ENCODE assay signal across 1 cellular context in the genomic region with DNA sequence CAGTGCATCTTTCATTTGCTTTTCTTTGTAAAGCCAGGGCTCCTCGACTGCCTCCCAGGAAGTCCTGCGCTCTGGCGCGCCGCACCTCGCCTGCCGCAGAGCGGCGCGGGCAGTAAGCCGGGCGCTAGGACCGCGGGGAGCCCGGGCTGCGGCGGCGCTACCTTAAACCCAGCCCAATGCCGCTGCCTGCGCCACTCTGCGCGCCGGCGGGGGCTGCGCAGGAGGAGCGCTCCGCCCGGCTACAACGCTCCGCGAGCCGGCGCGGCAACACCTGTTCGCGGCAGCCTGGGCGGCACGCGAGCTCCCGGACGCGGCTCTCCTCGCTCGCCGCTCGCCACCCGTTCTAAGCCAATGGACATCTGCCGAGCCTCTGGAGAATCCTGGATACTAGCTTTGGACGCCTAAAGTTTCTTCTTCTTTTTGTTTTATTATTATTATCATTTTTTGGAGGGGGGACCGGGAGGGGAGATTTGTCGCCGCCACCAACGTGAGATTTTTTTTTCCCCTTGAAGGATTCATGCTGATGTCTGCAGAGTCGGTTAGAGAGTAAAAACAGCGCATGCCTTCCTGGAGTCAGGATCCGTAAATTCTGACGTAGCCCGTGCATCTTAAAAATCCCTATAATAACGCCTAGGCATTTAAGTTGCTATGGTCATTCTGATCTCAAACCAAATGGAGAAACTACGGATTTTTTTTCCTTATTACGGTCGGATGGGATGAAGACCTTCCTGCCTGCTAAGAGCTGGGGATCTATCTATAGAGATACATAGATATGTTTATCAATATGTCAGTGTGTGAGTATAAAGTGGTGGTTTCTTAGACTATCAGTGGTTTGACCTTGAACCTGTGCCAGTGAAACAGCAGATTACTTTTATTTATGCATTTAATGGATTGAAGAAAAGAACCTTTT.
TF ChIP-seq lines count a peak whose summit lies in the region.

A gene (plus strand): TSS at position 191 of the 910 bp plus-strand sequence. CDS start 840 bp downstream, outside the sequence.

TF ChIP-seq in HepG2, 621 proteins besides CTCF, POLR2A, EP300 and RAD21 (continued from another document and continues in another):
- TF ChIP-seq, protein P1, sequence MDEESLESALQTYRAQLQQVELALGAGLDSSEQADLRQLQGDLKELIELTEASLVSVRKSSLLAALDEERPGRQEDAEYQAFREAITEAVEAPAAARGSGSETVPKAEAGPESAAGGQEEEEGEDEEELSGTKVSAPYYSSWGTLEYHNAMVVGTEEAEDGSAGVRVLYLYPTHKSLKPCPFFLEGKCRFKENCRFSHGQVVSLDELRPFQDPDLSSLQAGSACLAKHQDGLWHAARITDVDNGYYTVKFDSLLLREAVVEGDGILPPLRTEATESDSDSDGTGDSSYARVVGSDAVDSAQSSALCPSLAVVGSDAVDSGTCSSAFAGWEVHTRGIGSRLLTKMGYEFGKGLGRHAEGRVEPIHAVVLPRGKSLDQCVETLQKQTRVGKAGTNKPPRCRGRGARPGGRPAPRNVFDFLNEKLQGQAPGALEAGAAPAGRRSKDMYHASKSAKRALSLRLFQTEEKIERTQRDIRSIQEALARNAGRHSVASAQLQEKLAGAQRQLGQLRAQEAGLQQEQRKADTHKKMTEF (CRISPR knock-in tag; IDR thresholded peaks at IDR 0.05): peak; percentile 29; the same call in 1 of the 2 replicates
- TF ChIP-seq ZMYM4 (CRISPR knock-in tag; IDR thresholded peaks at IDR 0.05) (peak; percentile 96), RBFOX2 (IDR thresholded peaks at IDR 0.05; ENCODE audit: low read depth, low read length) (0 out of 2 replicates have a peak, but pooled peaks have one; percentile 25), NFE2L1 (CRISPR knock-in tag; IDR thresholded peaks at IDR 0.05; ENCODE audit: borderline replicate concordance) (no peak), ZNF33B (CRISPR knock-in tag; IDR thresholded peaks at IDR 0.05) (no peak), NAIF1 (CRISPR knock-in tag; IDR thresholded peaks at IDR 0.05; ENCODE audit: borderline replicate concordance) (peak; percentile 57; the same call in 1 of the 2 replicates), HDAC1 (CRISPR knock-in tag; IDR thresholded peaks at IDR 0.05) (peak; percentile 41; the same call in 1 of the 2 replicates), RBM22 (optimal IDR thresholded peaks at IDR 0.05; ENCODE audit: low read length) (no peak), BCL6 (CRISPR knock-in tag; IDR thresholded peaks at IDR 0.05) (peak; percentile 75; the same call in 1 of the 2 replicates), KMT2A (CRISPR knock-in tag; IDR thresholded peaks at IDR 0.05) (0 out of 2 replicates have a peak, but pooled peaks have one; percentile 18), SPEN (CRISPR knock-in tag; IDR thresholded peaks at IDR 0.05; ENCODE audit: low read depth) (peak; percentile 31; the same call in 1 of the 2 replicates), AGO1 (IDR thresholded peaks at IDR 0.05; ENCODE audit: low read depth, low read length, poor library complexity, severe bottlenecking) (peak; percentile 63), DNMT1 (CRISPR knock-in tag; IDR thresholded peaks at IDR 0.05) (no peak), EHMT2 (IDR thresholded peaks at IDR 0.05; ENCODE audit: borderline replicate concordance, low read depth, low read length) (no peak), HOXA9 (CRISPR knock-in tag; IDR thresholded peaks at IDR 0.05; ENCODE audit: borderline replicate concordance) (peak; percentile 32; the same call in 1 of the 2 replicates), GABPB1 (CRISPR knock-in tag; IDR thresholded peaks at IDR 0.05) (peak; percentile 60), ZNF572 (CRISPR knock-in tag; IDR thresholded peaks at IDR 0.05) (no peak), SAP130 (CRISPR knock-in tag; IDR thresholded peaks at IDR 0.05; ENCODE audit: low read depth) (peak; percentile 18; the same call in 1 of the 2 replicates), NONO (IDR thresholded peaks at IDR 0.05) (no peak), NONO (CRISPR knock-in tag; conservative IDR thresholded peaks at IDR 0.05) (peak; percentile 44; the same call in 1 of the 2 replicates), ZNF672 (CRISPR knock-in tag; IDR thresholded peaks at IDR 0.05) (no peak), HNRNPH1 (optimal IDR thresholded peaks at IDR 0.05; ENCODE audit: low read depth, low read length) (no peak)
- TF ChIP-seq, protein P2, sequence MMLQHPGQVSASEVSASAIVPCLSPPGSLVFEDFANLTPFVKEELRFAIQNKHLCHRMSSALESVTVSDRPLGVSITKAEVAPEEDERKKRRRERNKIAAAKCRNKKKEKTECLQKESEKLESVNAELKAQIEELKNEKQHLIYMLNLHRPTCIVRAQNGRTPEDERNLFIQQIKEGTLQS (CRISPR knock-in tag; IDR thresholded peaks at IDR 0.05): 0 out of 2 replicates have a peak, but pooled peaks have one; percentile 24
- TF ChIP-seq, protein P3, sequence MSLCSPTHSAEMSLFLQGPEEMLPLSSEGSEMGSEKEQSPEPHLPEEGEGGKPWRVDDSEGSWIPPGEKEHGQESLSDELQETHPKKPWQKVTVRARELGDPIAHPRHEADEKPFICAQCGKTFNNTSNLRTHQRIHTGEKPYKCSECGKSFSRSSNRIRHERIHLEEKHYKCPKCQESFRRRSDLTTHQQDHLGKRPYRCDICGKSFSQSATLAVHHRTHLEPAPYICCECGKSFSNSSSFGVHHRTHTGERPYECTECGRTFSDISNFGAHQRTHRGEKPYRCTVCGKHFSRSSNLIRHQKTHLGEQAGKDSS (CRISPR knock-in tag; IDR thresholded peaks at IDR 0.05; ENCODE audit: borderline replicate concordance, low read depth): peak; percentile 26; the same call in 1 of the 2 replicates
- TF ChIP-seq, protein P4, sequence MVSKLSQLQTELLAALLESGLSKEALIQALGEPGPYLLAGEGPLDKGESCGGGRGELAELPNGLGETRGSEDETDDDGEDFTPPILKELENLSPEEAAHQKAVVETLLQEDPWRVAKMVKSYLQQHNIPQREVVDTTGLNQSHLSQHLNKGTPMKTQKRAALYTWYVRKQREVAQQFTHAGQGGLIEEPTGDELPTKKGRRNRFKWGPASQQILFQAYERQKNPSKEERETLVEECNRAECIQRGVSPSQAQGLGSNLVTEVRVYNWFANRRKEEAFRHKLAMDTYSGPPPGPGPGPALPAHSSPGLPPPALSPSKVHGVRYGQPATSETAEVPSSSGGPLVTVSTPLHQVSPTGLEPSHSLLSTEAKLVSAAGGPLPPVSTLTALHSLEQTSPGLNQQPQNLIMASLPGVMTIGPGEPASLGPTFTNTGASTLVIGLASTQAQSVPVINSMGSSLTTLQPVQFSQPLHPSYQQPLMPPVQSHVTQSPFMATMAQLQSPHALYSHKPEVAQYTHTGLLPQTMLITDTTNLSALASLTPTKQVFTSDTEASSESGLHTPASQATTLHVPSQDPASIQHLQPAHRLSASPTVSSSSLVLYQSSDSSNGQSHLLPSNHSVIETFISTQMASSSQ (IDR thresholded peaks at IDR 0.05; ENCODE audit: low read depth): no peak
- TF ChIP-seq, protein P4 (CRISPR knock-in tag; IDR thresholded peaks at IDR 0.05; ENCODE audit: borderline replicate concordance): 0 out of 2 replicates have a peak, but pooled peaks have one; percentile 17
- TF ChIP-seq, protein P5, sequence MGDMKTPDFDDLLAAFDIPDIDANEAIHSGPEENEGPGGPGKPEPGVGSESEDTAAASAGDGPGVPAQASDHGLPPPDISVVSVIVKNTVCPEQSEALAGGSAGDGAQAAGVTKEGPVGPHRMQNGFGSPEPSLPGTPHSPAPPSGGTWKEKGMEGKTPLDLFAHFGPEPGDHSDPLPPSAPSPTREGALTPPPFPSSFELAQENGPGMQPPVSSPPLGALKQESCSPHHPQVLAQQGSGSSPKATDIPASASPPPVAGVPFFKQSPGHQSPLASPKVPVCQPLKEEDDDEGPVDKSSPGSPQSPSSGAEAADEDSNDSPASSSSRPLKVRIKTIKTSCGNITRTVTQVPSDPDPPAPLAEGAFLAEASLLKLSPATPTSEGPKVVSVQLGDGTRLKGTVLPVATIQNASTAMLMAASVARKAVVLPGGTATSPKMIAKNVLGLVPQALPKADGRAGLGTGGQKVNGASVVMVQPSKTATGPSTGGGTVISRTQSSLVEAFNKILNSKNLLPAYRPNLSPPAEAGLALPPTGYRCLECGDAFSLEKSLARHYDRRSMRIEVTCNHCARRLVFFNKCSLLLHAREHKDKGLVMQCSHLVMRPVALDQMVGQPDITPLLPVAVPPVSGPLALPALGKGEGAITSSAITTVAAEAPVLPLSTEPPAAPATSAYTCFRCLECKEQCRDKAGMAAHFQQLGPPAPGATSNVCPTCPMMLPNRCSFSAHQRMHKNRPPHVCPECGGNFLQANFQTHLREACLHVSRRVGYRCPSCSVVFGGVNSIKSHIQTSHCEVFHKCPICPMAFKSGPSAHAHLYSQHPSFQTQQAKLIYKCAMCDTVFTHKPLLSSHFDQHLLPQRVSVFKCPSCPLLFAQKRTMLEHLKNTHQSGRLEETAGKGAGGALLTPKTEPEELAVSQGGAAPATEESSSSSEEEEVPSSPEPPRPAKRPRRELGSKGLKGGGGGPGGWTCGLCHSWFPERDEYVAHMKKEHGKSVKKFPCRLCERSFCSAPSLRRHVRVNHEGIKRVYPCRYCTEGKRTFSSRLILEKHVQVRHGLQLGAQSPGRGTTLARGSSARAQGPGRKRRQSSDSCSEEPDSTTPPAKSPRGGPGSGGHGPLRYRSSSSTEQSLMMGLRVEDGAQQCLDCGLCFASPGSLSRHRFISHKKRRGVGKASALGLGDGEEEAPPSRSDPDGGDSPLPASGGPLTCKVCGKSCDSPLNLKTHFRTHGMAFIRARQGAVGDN (CRISPR knock-in tag; IDR thresholded peaks at IDR 0.05): peak; percentile 61
- TF ChIP-seq, protein P6, sequence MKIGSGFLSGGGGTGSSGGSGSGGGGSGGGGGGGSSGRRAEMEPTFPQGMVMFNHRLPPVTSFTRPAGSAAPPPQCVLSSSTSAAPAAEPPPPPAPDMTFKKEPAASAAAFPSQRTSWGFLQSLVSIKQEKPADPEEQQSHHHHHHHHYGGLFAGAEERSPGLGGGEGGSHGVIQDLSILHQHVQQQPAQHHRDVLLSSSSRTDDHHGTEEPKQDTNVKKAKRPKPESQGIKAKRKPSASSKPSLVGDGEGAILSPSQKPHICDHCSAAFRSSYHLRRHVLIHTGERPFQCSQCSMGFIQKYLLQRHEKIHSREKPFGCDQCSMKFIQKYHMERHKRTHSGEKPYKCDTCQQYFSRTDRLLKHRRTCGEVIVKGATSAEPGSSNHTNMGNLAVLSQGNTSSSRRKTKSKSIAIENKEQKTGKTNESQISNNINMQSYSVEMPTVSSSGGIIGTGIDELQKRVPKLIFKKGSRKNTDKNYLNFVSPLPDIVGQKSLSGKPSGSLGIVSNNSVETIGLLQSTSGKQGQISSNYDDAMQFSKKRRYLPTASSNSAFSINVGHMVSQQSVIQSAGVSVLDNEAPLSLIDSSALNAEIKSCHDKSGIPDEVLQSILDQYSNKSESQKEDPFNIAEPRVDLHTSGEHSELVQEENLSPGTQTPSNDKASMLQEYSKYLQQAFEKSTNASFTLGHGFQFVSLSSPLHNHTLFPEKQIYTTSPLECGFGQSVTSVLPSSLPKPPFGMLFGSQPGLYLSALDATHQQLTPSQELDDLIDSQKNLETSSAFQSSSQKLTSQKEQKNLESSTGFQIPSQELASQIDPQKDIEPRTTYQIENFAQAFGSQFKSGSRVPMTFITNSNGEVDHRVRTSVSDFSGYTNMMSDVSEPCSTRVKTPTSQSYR (CRISPR knock-in tag; IDR thresholded peaks at IDR 0.05; ENCODE audit: borderline replicate concordance): no peak
- TF ChIP-seq, protein P7, sequence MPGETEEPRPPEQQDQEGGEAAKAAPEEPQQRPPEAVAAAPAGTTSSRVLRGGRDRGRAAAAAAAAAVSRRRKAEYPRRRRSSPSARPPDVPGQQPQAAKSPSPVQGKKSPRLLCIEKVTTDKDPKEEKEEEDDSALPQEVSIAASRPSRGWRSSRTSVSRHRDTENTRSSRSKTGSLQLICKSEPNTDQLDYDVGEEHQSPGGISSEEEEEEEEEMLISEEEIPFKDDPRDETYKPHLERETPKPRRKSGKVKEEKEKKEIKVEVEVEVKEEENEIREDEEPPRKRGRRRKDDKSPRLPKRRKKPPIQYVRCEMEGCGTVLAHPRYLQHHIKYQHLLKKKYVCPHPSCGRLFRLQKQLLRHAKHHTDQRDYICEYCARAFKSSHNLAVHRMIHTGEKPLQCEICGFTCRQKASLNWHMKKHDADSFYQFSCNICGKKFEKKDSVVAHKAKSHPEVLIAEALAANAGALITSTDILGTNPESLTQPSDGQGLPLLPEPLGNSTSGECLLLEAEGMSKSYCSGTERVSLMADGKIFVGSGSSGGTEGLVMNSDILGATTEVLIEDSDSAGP (CRISPR knock-in tag; IDR thresholded peaks at IDR 0.05; ENCODE audit: borderline replicate concordance): peak; percentile 84
- TF ChIP-seq, protein P8, sequence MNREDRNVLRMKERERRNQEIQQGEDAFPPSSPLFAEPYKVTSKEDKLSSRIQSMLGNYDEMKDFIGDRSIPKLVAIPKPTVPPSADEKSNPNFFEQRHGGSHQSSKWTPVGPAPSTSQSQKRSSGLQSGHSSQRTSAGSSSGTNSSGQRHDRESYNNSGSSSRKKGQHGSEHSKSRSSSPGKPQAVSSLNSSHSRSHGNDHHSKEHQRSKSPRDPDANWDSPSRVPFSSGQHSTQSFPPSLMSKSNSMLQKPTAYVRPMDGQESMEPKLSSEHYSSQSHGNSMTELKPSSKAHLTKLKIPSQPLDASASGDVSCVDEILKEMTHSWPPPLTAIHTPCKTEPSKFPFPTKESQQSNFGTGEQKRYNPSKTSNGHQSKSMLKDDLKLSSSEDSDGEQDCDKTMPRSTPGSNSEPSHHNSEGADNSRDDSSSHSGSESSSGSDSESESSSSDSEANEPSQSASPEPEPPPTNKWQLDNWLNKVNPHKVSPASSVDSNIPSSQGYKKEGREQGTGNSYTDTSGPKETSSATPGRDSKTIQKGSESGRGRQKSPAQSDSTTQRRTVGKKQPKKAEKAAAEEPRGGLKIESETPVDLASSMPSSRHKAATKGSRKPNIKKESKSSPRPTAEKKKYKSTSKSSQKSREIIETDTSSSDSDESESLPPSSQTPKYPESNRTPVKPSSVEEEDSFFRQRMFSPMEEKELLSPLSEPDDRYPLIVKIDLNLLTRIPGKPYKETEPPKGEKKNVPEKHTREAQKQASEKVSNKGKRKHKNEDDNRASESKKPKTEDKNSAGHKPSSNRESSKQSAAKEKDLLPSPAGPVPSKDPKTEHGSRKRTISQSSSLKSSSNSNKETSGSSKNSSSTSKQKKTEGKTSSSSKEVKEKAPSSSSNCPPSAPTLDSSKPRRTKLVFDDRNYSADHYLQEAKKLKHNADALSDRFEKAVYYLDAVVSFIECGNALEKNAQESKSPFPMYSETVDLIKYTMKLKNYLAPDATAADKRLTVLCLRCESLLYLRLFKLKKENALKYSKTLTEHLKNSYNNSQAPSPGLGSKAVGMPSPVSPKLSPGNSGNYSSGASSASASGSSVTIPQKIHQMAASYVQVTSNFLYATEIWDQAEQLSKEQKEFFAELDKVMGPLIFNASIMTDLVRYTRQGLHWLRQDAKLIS (CRISPR knock-in tag; IDR thresholded peaks at IDR 0.05): no peak
